In genomic region chr5:83437697-83438096, GRCh38 we compare ENCODE assay signal across 9 cellular contexts. TPM values are rescaled to one million over a fixed set of nuclear protein-coding genes. Genes with fewer than 3 reads are reported as not detected.
DNase-seq lines count a peak whose midpoint lies in the region; ATAC-seq and TF ChIP-seq lines count a peak whose summit lies in the region.
"Not testable (repeated sequence)": the region's sequence is repeated elsewhere in the genome, so short reads cannot be mapped to it uniquely, and the experiment has no call there.
"Had no signal": no experiment of that assay in that cellular context is flagged by ENCODE, and none has a peak within 500 bp of the region (broad histone marks: within the 10 kb centered on the region; RNA-seq: fewer than 3 reads in every experiment).

No MANE protein-coding gene starts in this region.

- not testable (repeated sequence) for H3K9me3 Mint-ChIP-seq in glutamatergic neuron (ENCODE audit: unreplicated experiment)
- peaks cover 11% of the 10 kb centered on the region for H3K9me3 Mint-ChIP-seq in neural crest cell

- H3K4me2 ChIP-seq in DND-41 (ENCODE audit: insufficient read depth, low read length), result not testable (repeated sequence)

- 95 to 97% (median 97%) methylated on average over 17 of the region's 17 CpGs for WGBS in spleen, 5 donors

- H3K27me3 ChIP-seq in DND-41 (ENCODE audit: insufficient read depth, low read length, poor library complexity); spleen (replicated peaks in 1 of 7): not testable (repeated sequence)

- not testable (repeated sequence) for H3K27ac Mint-ChIP-seq in glutamatergic neuron (ENCODE audit: unreplicated experiment)
- H3K27ac Mint-ChIP-seq in neural crest cell (ENCODE audit: unreplicated experiment), result peak overlapping the region; percentile 57

- H3K27ac ChIP-seq in DND-41 (ENCODE audit: low read length); HEK293 (ENCODE audit: extremely low read depth, low read depth, low read length); spleen: not testable (repeated sequence)

- POLR2A ChIA-PET in HEK293 (lab: Yijun Ruan, JAX), result not testable (repeated sequence)

- DNase-seq in DND-41, result peak; percentile 7
- DNase-seq in activated gamma-delta T cell (lab: John Stamatoyannopoulos, UW), result peak; percentile 3
- peak; percentile 25 for DNase-seq in glutamatergic neuron
- DNase-seq in neural crest cell (ENCODE audit: low read depth, low spot score), result not testable (repeated sequence)
- DNase-seq in spleen, result peak; percentile 45

- not testable (repeated sequence) for H3K4me3 ChIP-seq in DND-41 (ENCODE audit: low read depth in 1 of 2, low read length in 2 of 2); HEK293 (ENCODE audit: low read depth, low read length); spleen

- ATAC-seq in DND-41 (ENCODE audit: insufficient read depth, low read depth), result not testable (repeated sequence)

- H3K4me1 ChIP-seq in DND-41 (ENCODE audit: insufficient read depth, low read length); HEK293 (ENCODE audit: control insufficient read depth, insufficient read depth, low read length); spleen: not testable (repeated sequence)

- not testable (repeated sequence) for H3K9ac ChIP-seq in DND-41 (ENCODE audit: low read depth, low read length)

- not testable (repeated sequence) for H3K36me3 ChIP-seq in DND-41 (ENCODE audit: insufficient read depth, low read length); HEK293 (ENCODE audit: control insufficient read depth in 2 of 2, insufficient read depth in 1 of 2, low read length in 2 of 2); spleen

- not testable (repeated sequence) for H3K9me3 ChIP-seq in DND-41 (ENCODE audit: insufficient read depth, low read length, severe bottlenecking); HEK293 (ENCODE audit: control insufficient read depth, insufficient read depth, low read depth, low read length)
- H3K9me3 ChIP-seq in spleen, result peaks cover 0 to 10% (median 3%) of the 10 kb centered on the region in 8 donors

- CTCF ChIA-PET in HEK293 (lab: Yijun Ruan, JAX), result interaction anchor here (0.5 kb wide), 1 partner anchor 681 kb away, joined by 3 read pairs; no protein-coding TSS in a partner anchor

- not testable (repeated sequence) for H3K4me3 Mint-ChIP-seq in glutamatergic neuron (ENCODE audit: unreplicated experiment); neural crest cell

- intact Hi-C loops in spleen (cut with DNase I; ENCODE audit: low total_unique reads), result loop anchor here (10.0 kb wide), 1 partner anchor 1083 kb away; no protein-coding TSS in a partner anchor

- not testable (repeated sequence) for H4K20me1 ChIP-seq in DND-41 (ENCODE audit: insufficient read depth, low read length)

- TF ChIP-seq CTCF in DND-41 (IDR thresholded peaks at IDR 0.05; ENCODE audit: borderline replicate concordance, extremely low read depth, low read length, poor library complexity, severe bottlenecking); HEK293 (tag by site-specific recombination; IDR thresholded peaks at IDR 0.05); glutamatergic neuron (IDR thresholded peaks at IDR 0.05; ENCODE audit: partially characterized antibody, unreplicated experiment); neural crest cell (conservative IDR thresholded peaks at IDR 0.05); spleen (IDR thresholded peaks at IDR 0.05 in 8 of 11, conservative IDR thresholded peaks at IDR 0.05 in 3 of 11): not testable (repeated sequence)

- not testable (repeated sequence) for TF ChIP-seq POLR2A in spleen (IDR thresholded peaks at IDR 0.05)

- H3K27me3 Mint-ChIP-seq in glutamatergic neuron (ENCODE audit: unreplicated experiment); neural crest cell (ENCODE audit: low read depth): not testable (repeated sequence)

- not testable (repeated sequence) for H2AFZ ChIP-seq in DND-41 (ENCODE audit: low read depth, low read length)

- H3K79me2 ChIP-seq in DND-41 (ENCODE audit: insufficient read depth, low read length), result not testable (repeated sequence)

- not testable (repeated sequence) for H3K36me3 Mint-ChIP-seq in glutamatergic neuron (ENCODE audit: unreplicated experiment); neural crest cell (ENCODE audit: low read depth)

- not testable (repeated sequence) for H3K4me1 Mint-ChIP-seq in glutamatergic neuron (ENCODE audit: low read depth, unreplicated experiment); neural crest cell

TF ChIP-seq in HEK293, 187 proteins besides CTCF, POLR2A, EP300 and RAD21:
- peak; percentile 39 for TF ChIP-seq SETDB1 (IDR thresholded peaks at IDR 0.05; ENCODE audit: insufficient read length, low read length)

RNA-seq across cellular contexts. Expression of gene VCAN, which starts 33.8 kb away (rescaled TPM):
- total RNA-seq in glutamatergic neuron (ENCODE audit: unreplicated experiment) (152 TPM), neural crest cell (234 and 236 TPM in 2 replicates), spleen (100 to 1,000 TPM in 3 of 7 donors, 10 to 100 TPM in 4; 58.4 to 442 (median 90.6) TPM)
- 1 to 10 TPM; 1.8 to 5.4 (median 2.0) TPM for polyA plus RNA-seq in spleen
- total RNA-seq: B cell; CD4-positive, CD25-positive, alpha-beta regulatory T cell had no signal
- polyA plus RNA-seq: CD8-positive, alpha-beta memory T cell had no signal
